In genomic region chr2:138282014-138282413, GRCh38 we compare ENCODE assay signal across 1 cellular context.
TF ChIP-seq lines count a peak whose summit lies in the region.

No MANE protein-coding gene starts in this region.

TF ChIP-seq in HepG2, 621 proteins besides CTCF, POLR2A, EP300 and RAD21 (continued from another document and continues in another):
- TF ChIP-seq, protein P1, sequence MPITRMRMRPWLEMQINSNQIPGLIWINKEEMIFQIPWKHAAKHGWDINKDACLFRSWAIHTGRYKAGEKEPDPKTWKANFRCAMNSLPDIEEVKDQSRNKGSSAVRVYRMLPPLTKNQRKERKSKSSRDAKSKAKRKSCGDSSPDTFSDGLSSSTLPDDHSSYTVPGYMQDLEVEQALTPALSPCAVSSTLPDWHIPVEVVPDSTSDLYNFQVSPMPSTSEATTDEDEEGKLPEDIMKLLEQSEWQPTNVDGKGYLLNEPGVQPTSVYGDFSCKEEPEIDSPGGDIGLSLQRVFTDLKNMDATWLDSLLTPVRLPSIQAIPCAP (CRISPR knock-in tag; IDR thresholded peaks at IDR 0.05; ENCODE audit: low read depth): no peak
- TF ChIP-seq HOMEZ (CRISPR knock-in tag; IDR thresholded peaks at IDR 0.05; ENCODE audit: low read depth): peak; percentile 65; the same call in 1 of the 2 replicates
- TF ChIP-seq, protein P2, sequence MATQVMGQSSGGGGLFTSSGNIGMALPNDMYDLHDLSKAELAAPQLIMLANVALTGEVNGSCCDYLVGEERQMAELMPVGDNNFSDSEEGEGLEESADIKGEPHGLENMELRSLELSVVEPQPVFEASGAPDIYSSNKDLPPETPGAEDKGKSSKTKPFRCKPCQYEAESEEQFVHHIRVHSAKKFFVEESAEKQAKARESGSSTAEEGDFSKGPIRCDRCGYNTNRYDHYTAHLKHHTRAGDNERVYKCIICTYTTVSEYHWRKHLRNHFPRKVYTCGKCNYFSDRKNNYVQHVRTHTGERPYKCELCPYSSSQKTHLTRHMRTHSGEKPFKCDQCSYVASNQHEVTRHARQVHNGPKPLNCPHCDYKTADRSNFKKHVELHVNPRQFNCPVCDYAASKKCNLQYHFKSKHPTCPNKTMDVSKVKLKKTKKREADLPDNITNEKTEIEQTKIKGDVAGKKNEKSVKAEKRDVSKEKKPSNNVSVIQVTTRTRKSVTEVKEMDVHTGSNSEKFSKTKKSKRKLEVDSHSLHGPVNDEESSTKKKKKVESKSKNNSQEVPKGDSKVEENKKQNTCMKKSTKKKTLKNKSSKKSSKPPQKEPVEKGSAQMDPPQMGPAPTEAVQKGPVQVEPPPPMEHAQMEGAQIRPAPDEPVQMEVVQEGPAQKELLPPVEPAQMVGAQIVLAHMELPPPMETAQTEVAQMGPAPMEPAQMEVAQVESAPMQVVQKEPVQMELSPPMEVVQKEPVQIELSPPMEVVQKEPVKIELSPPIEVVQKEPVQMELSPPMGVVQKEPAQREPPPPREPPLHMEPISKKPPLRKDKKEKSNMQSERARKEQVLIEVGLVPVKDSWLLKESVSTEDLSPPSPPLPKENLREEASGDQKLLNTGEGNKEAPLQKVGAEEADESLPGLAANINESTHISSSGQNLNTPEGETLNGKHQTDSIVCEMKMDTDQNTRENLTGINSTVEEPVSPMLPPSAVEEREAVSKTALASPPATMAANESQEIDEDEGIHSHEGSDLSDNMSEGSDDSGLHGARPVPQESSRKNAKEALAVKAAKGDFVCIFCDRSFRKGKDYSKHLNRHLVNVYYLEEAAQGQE (IDR thresholded peaks at IDR 0.05; ENCODE audit: borderline replicate concordance in 1 of 2, low read depth in 1 of 2, low read length in 2 of 2): peak in 1 of 2 experiments; percentile 9; a peak in 1 of 4 replicates
- TF ChIP-seq CBFB (CRISPR knock-in tag; IDR thresholded peaks at IDR 0.05): no peak
- TF ChIP-seq MED1 (CRISPR knock-in tag; IDR thresholded peaks at IDR 0.05): peak; percentile 66
- TF ChIP-seq SNAI1 (CRISPR knock-in tag; IDR thresholded peaks at IDR 0.05; ENCODE audit: borderline replicate concordance): no peak
- no peak for TF ChIP-seq RAD51 (IDR thresholded peaks at IDR 0.05; ENCODE audit: borderline replicate concordance)
- TF ChIP-seq ZNF629 (CRISPR knock-in tag; conservative IDR thresholded peaks at IDR 0.05): 0 out of 2 replicates have a peak, but pooled peaks have one; percentile 8
- TF ChIP-seq ZNF646 (CRISPR knock-in tag; IDR thresholded peaks at IDR 0.05): peak; percentile 49; the same call in 1 of the 2 replicates
- no peak for TF ChIP-seq ZNF678 (CRISPR knock-in tag; IDR thresholded peaks at IDR 0.05)
- TF ChIP-seq FOXP1 (IDR thresholded peaks at IDR 0.05): no peak
- peak; percentile 63 for TF ChIP-seq FOXP1 (CRISPR knock-in tag; IDR thresholded peaks at IDR 0.05)
- TF ChIP-seq IKZF1 (IDR thresholded peaks at IDR 0.05): no peak
- no peak for TF ChIP-seq TOPORS (CRISPR knock-in tag; IDR thresholded peaks at IDR 0.05)
- TF ChIP-seq SIX1 (CRISPR knock-in tag; IDR thresholded peaks at IDR 0.05; ENCODE audit: borderline replicate concordance): peak; percentile 51; the same call in 1 of the 2 replicates
- TF ChIP-seq SP4 (CRISPR knock-in tag; IDR thresholded peaks at IDR 0.05): peak; percentile 46
- no peak for TF ChIP-seq SCMH1 (CRISPR knock-in tag; IDR thresholded peaks at IDR 0.05; ENCODE audit: borderline replicate concordance)
- TF ChIP-seq KMT2A (CRISPR knock-in tag; IDR thresholded peaks at IDR 0.05): 0 out of 2 replicates have a peak, but pooled peaks have one; percentile 28
- TF ChIP-seq HDAC1 (CRISPR knock-in tag; IDR thresholded peaks at IDR 0.05): peak; percentile 72
- 0 out of 2 replicates have a peak, but pooled peaks have one; percentile 29 for TF ChIP-seq ESRRA (CRISPR knock-in tag; IDR thresholded peaks at IDR 0.05; ENCODE audit: low read depth)
- TF ChIP-seq ZNF597 (CRISPR knock-in tag; IDR thresholded peaks at IDR 0.05): no peak
- TF ChIP-seq TOE1 (CRISPR knock-in tag; IDR thresholded peaks at IDR 0.05): no peak
- no peak for TF ChIP-seq ATRX (CRISPR knock-in tag; IDR thresholded peaks at IDR 0.05; ENCODE audit: borderline replicate concordance)
- TF ChIP-seq, protein P3, sequence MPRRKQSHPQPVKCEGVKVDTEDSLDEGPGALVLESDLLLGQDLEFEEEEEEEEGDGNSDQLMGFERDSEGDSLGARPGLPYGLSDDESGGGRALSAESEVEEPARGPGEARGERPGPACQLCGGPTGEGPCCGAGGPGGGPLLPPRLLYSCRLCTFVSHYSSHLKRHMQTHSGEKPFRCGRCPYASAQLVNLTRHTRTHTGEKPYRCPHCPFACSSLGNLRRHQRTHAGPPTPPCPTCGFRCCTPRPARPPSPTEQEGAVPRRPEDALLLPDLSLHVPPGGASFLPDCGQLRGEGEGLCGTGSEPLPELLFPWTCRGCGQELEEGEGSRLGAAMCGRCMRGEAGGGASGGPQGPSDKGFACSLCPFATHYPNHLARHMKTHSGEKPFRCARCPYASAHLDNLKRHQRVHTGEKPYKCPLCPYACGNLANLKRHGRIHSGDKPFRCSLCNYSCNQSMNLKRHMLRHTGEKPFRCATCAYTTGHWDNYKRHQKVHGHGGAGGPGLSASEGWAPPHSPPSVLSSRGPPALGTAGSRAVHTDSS (CRISPR knock-in tag; conservative IDR thresholded peaks at IDR 0.05): no peak
- no peak for TF ChIP-seq MTERF4 (CRISPR knock-in tag; IDR thresholded peaks at IDR 0.05)
- TF ChIP-seq ZNF503 (CRISPR knock-in tag; IDR thresholded peaks at IDR 0.05): 0 out of 2 replicates have a peak, but pooled peaks have one; percentile 27
- no peak for TF ChIP-seq SIN3A (IDR thresholded peaks at IDR 0.05; ENCODE audit: borderline replicate concordance, low read depth, low read length)
- peak; percentile 75; the same call in 1 of the 2 replicates for TF ChIP-seq ARID3A (IDR thresholded peaks at IDR 0.05; ENCODE audit: low read depth, low read length)
- TF ChIP-seq ZNF7 (CRISPR knock-in tag; IDR thresholded peaks at IDR 0.05): peak; percentile 79
- TF ChIP-seq NCOR1 (IDR thresholded peaks at IDR 0.05; ENCODE audit: borderline replicate concordance, low read length): peak; percentile 48; the same call in 1 of the 2 replicates
- TF ChIP-seq SP1 (IDR thresholded peaks at IDR 0.05): no peak
- TF ChIP-seq SP1 (CRISPR knock-in tag; IDR thresholded peaks at IDR 0.05): no peak
- no peak for TF ChIP-seq SNAPC2 (CRISPR knock-in tag; IDR thresholded peaks at IDR 0.05)
- peak; percentile 16; the same call in 1 of the 2 replicates for TF ChIP-seq MIER3 (CRISPR knock-in tag; IDR thresholded peaks at IDR 0.05; ENCODE audit: borderline replicate concordance)
- peak; percentile 70 for TF ChIP-seq BCL6 (CRISPR knock-in tag; IDR thresholded peaks at IDR 0.05)
- peak; percentile 76; the same call in 1 of the 2 replicates for TF ChIP-seq ZNF292 (CRISPR knock-in tag; IDR thresholded peaks at IDR 0.05; ENCODE audit: borderline replicate concordance, low read depth)
- TF ChIP-seq PBX3 (CRISPR knock-in tag; IDR thresholded peaks at IDR 0.05; ENCODE audit: borderline replicate concordance): no peak
